1 cellular context compared by ENCODE assay signal in genomic region chr11:78197816-78198215, GRCh38.
TF ChIP-seq lines count a peak whose summit lies in the region.

No MANE protein-coding gene starts in this region.

TF ChIP-seq in GM12878, 131 proteins besides CTCF, POLR2A, EP300 and RAD21:
- TF ChIP-seq BCL3 (IDR thresholded peaks at IDR 0.05; ENCODE audit: borderline replicate concordance, insufficient read depth, low read depth, low read length, poor library complexity, severe bottlenecking) (peak; percentile 94), TCF3 (IDR thresholded peaks at IDR 0.05; ENCODE audit: borderline replicate concordance, insufficient read depth, low read depth, low read length) (0 out of 2 replicates have a peak, but pooled peaks have one; percentile 16), PBX3 (IDR thresholded peaks at IDR 0.05; ENCODE audit: insufficient replicate concordance, low read depth, low read length) (peak; percentile 19), CUX1 (IDR thresholded peaks at IDR 0.05; ENCODE audit: insufficient replicate concordance, low read depth, low read length) (no peak)
